1 cellular context compared by ENCODE assay signal in genomic region chr7:32179567-32179966, GRCh38.
TF ChIP-seq lines count a peak whose summit lies in the region.

No MANE protein-coding gene starts in this region.

TF ChIP-seq in SK-N-SH treated with all-trans-retinoic acid at 6 μM for 48 hours, 23 proteins besides CTCF, POLR2A, EP300 and RAD21 (continued from another document):
- TF ChIP-seq ARNTL (CRISPR knock-in tag; IDR thresholded peaks at IDR 0.05; ENCODE audit: borderline replicate concordance, low read depth) (no peak), SNAI2 (CRISPR knock-in tag; IDR thresholded peaks at IDR 0.05) (no peak), ZNF8 (CRISPR knock-in tag; IDR thresholded peaks at IDR 0.05) (no peak), BACH2 (CRISPR knock-in tag; IDR thresholded peaks at IDR 0.05; ENCODE audit: borderline replicate concordance) (no peak), ZFP30 (CRISPR knock-in tag; IDR thresholded peaks at IDR 0.05) (no peak), ZNF565 (CRISPR knock-in tag; conservative IDR thresholded peaks at IDR 0.05; ENCODE audit: low read depth) (no peak), PPARA (CRISPR knock-in tag; IDR thresholded peaks at IDR 0.05; ENCODE audit: borderline replicate concordance) (no peak), RARB (CRISPR knock-in tag; IDR thresholded peaks at IDR 0.05) (no peak), CSRNP3 (CRISPR knock-in tag; IDR thresholded peaks at IDR 0.05) (no peak), TCF4 (CRISPR knock-in tag; IDR thresholded peaks at IDR 0.05; ENCODE audit: borderline replicate concordance) (no peak)
